7 cellular contexts compared by ENCODE assay signal in genomic region chr5:152349683-152350526, GRCh38.
DNase-seq lines count a peak whose midpoint lies in the region; ATAC-seq and TF ChIP-seq lines count a peak whose summit lies in the region.

No MANE protein-coding gene starts in this region.

- DNase-seq in ELF-1 (ENCODE audit: low read depth, low spot score) (peak; percentile 51), RPMI8226 (peak; percentile 51), choroid plexus epithelial cell (ENCODE audit: low read depth) (peak; percentile 50), medulla oblongata (ENCODE audit: extremely low spot score) (peak; percentile 65), foreskin melanocyte (no peak)

- TF ChIP-seq CTCF in choroid plexus epithelial cell (conservative IDR thresholded peaks at IDR 0.05; ENCODE audit: low read depth, low read length) = peak; percentile 80

- no peak overlapping the region for H3K4me3 ChIP-seq in choroid plexus epithelial cell (ENCODE audit: low read depth, low read length)

- peak; percentile 93 for ATAC-seq in GM19463 (IDR thresholded peaks at IDR 0.05; ENCODE audit: unreplicated experiment)
- peak; percentile 97 for ATAC-seq in HG03469 (IDR thresholded peaks at IDR 0.05; ENCODE audit: unreplicated experiment)
